In the genomic region with DNA sequence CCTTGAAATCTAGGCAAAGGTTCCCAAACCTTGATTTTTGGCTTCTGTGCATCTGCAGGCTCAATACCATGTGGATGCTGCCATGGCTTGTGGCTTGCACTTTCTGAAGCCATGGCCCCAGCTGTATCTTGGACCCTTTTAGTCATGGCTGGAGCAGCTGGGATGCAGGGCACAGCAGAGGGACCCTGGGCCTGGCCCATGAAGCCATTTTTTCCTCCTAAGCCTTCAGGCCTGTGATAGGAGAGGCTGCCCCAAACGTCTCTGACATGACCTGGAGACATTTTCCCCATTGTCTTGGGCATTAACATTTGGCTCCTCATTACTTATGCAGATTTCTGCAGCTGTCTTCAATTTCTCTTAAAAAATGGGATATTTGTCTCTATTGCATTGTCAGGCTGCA, we compare ENCODE assay signal across 27 cellular contexts.
"Had no signal": no experiment of that assay in that cellular context is flagged by ENCODE, and none has a peak within 500 bp of the region (broad histone marks: within the 10 kb centered on the region; RNA-seq: fewer than 3 reads in every experiment).

No MANE protein-coding gene starts in this region.

- H3K27me3 ChIP-seq: stomach, suprapubic skin, testis, thyroid gland, tibial artery, tibial nerve, transverse colon, upper lobe of left lung, upper lobe of right lung, uterus, vagina had no signal

- DNase-seq: stimulated activated CD4-positive, alpha-beta T cell treated with anti-CD3 and anti-CD28 coated beads, Interleukin-2, amount 100 ng/mL, for 48 hours; stimulated activated CD4-positive, alpha-beta T cell treated with anti-CD3 and anti-CD28 coated beads, Interleukin-4, amount 100 ng/mL, for 1 hour; stimulated activated CD4-positive, alpha-beta T cell treated with anti-CD3 and anti-CD28 coated beads, Interleukin-4, amount 100 ng/mL, for 24 hours; stimulated activated CD4-positive, alpha-beta T cell treated with anti-CD3 and anti-CD28 coated beads, Interleukin-4, amount 100 ng/mL, for 4 hours; stimulated activated CD8-positive, alpha-beta memory T cell treated with anti-CD3 and anti-CD28 coated beads, Interleukin-4, amount 100 ng/mL, for 48 hours; stimulated activated naive B cell treated with anti-CD40 and anti-IgM and Interleukin-4, amounts not matched to agents 10 μg/mL and 1 μg/mL and 100 μg/mL, for 72 hours; stimulated activated naive CD4-positive, alpha-beta T cell; stimulated activated naive CD4-positive, alpha-beta T cell treated with Interleukin-2 at 50 U/mL for 16 hours; stimulated activated naive CD8-positive, alpha-beta T cell treated with anti-CD3 and anti-CD28 coated beads, Interleukin-15, amount 100 ng/mL, for 72 hours; stimulated activated naive CD8-positive, alpha-beta T cell treated with anti-CD3 and anti-CD28 coated beads, Interleukin-15, Interleukin-2, amounts not matched to agents 100 U/mL and 50 U/mL, for 24 hours; stomach; substantia nigra; testis; thyroid gland; tibial artery; transverse colon; trophoblast cell; upper lobe of left lung; upper lobe of right lung; uterus had no signal

- H3K4me3 ChIP-seq: stomach, suprapubic skin, testis, thoracic aorta, thyroid gland, tibial artery, tibial nerve, transverse colon, upper lobe of left lung, upper lobe of right lung, uterus, vagina had no signal

- H3K9me3 ChIP-seq: testis, thyroid gland, vagina had no signal

- ATAC-seq: stimulated activated effector memory CD8-positive, alpha-beta T cell treated with anti-CD3 and anti-CD28 coated beads, Interleukin-12 subunit alpha, Interleukin-12 subunit beta, amount 100 ng/mL, for 72 hours; stimulated activated memory B cell treated with anti-CD40 and anti-IgM and Interleukin-4, amounts not matched to agents 10 μg/mL and 1 μg/mL and 100 μg/mL, for 72 hours; stimulated activated naive B cell treated with anti-CD40 and anti-IgM and Interleukin-4, amounts not matched to agents 10 μg/mL and 1 μg/mL and 100 μg/mL, for 72 hours; stimulated activated naive CD8-positive, alpha-beta T cell treated with anti-CD3 and anti-CD28 coated beads, Interleukin-15, amount 100 ng/mL, for 72 hours; stimulated activated naive CD8-positive, alpha-beta T cell treated with anti-CD3 and anti-CD28 coated beads, Interleukin-15, Interleukin-2, amounts not matched to agents 100 U/mL and 50 U/mL, for 24 hours; upper lobe of right lung had no signal

- H3K4me1 ChIP-seq: stomach, suprapubic skin, testis, tibial artery, tibial nerve, transverse colon, upper lobe of left lung, upper lobe of right lung, uterus, vagina had no signal

- H3K27ac ChIP-seq: stomach, suprapubic skin, testis, thoracic aorta, thyroid gland, tibial artery, tibial nerve, transverse colon, upper lobe of left lung, upper lobe of right lung, uterus, vagina had no signal

- FAIRE-seq: urothelium cell line had no signal

- H3K36me3 ChIP-seq: stomach, suprapubic skin, thoracic aorta, thyroid gland, tibial artery, tibial nerve, transverse colon, upper lobe of left lung, upper lobe of right lung, uterus, vagina had no signal
